1 cellular context compared by ENCODE assay signal in genomic region chr1:12245733-12246132, GRCh38.
TF ChIP-seq lines count a peak whose summit lies in the region.

No MANE protein-coding gene starts in this region.

TF ChIP-seq in GM23338, 12 proteins besides CTCF, POLR2A, EP300 and RAD21 (continued from another document):
- no peak for TF ChIP-seq ZNF462 (CRISPR knock-in tag; IDR thresholded peaks at IDR 0.05)
- TF ChIP-seq NANOG (IDR thresholded peaks at IDR 0.05; ENCODE audit: borderline replicate concordance), result no peak
- TF ChIP-seq EZH2 (IDR thresholded peaks at IDR 0.05; ENCODE audit: low read depth, unreplicated experiment), result no peak
- TF ChIP-seq POLR2AphosphoS5 (IDR thresholded peaks at IDR 0.05; ENCODE audit: low read depth), result no peak
- TF ChIP-seq STAT1 (IDR thresholded peaks at IDR 0.05; ENCODE audit: unreplicated experiment), result no peak
- TF ChIP-seq REST (IDR thresholded peaks at IDR 0.05; ENCODE audit: unreplicated experiment), result no peak
- TF ChIP-seq ZNF331 (CRISPR knock-in tag; IDR thresholded peaks at IDR 0.05; ENCODE audit: low read depth), result no peak
- no peak for TF ChIP-seq JUNB (IDR thresholded peaks at IDR 0.05; ENCODE audit: unreplicated experiment)
- no peak for TF ChIP-seq ZNF114 (CRISPR knock-in tag; IDR thresholded peaks at IDR 0.05)
